In the genomic region with DNA sequence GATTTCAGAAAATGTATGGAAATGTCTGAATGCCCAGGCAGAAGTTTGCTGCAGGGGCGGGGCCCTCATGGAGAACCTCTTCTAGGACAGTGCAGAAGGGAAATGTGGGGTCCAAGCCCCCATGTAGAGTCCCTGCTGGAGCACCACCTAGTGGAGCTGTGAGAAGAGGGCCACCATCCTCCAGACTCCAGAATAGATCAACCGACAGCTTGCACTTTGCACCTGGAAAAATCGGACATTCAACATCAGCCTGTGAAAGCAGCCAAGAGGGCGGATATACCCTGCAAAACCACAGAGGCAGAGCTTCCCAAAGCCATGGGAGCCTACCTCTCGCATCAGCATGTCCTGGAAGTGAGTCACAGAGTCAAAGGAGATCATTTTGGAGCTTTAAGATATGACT, we compare ENCODE assay signal across 44 cellular contexts. TPM values are rescaled to one million over a fixed set of nuclear protein-coding genes. Genes with fewer than 3 reads are reported as not detected.
"Had no signal": no experiment of that assay in that cellular context is flagged by ENCODE, and none has a peak within 500 bp of the region (broad histone marks: within the 10 kb centered on the region; RNA-seq: fewer than 3 reads in every experiment).

No MANE protein-coding gene starts in this region.

- H3K27me3 ChIP-seq: adrenal gland, ascending aorta, body of pancreas, brain microvascular endothelial cell, cardiac muscle cell had no signal

- H3K4me1 ChIP-seq: adrenal gland, ascending aorta, body of pancreas, breast epithelium had no signal

- H3K36me3 Mint-ChIP-seq: activated naive CD8-positive, alpha-beta T cell treated with anti-CD3 and anti-CD28 coated beads, Interleukin-2, amount 10 ng/mL, durations not matched to agents 7 days and 5 days; brain had no signal

- H3K36me3 ChIP-seq: adrenal gland, ascending aorta, brain microvascular endothelial cell, breast epithelium, cardiac muscle cell had no signal

- ATAC-seq: activated naive CD4-positive, alpha-beta T cell treated with anti-CD3 and anti-CD28 coated beads, Interleukin-2, amount 50 U/mL, for 72 hours; activated naive CD8-positive, alpha-beta T cell treated with anti-CD3 and anti-CD28 coated beads, Interleukin-2, amount 50 U/mL, for 24 hours; activated T-cell treated with anti-CD3 and anti-CD28 coated beads, Interleukin-2, amount 50 U/mL, for 4 hours; activated T-cell treated with anti-CD3 and anti-CD28 coated beads, Interleukin-2, amount 50 U/mL, for 72 hours; activated T-helper 17 cell treated with anti-CD3 and anti-CD28 coated beads, Interleukin-2, amount 50 U/mL, for 72 hours; body of pancreas had no signal

- H3K4me3 ChIP-seq: adrenal gland, ascending aorta, body of pancreas, breast epithelium, cardiac muscle cell had no signal

- DNase-seq: activated effector memory CD4-positive, alpha-beta T cell treated with anti-CD3 and anti-CD28 coated beads, Interleukin-2, amount 50 U/mL, for 16 hours; activated effector memory CD4-positive, alpha-beta T cell treated with Interleukin-2 at 50 U/mL for 16 hours; activated gamma-delta T cell; activated gamma-delta T cell treated with Interleukin-2 at 50 U/mL for 16 hours; activated naive CD4-positive, alpha-beta T cell; activated naive CD4-positive, alpha-beta T cell treated with anti-CD3 and anti-CD28 coated beads for 36 hours; activated naive CD4-positive, alpha-beta T cell treated with anti-CD3 and anti-CD28 coated beads, Interleukin-2, amount 10 ng/mL, durations not matched to agents 7 days and 5 days; activated naive CD4-positive, alpha-beta T cell treated with anti-CD3 and anti-CD28 coated beads, Interleukin-2, amount 50 U/mL, for 16 hours; activated naive CD4-positive, alpha-beta T cell treated with Interleukin-2 at 50 U/mL for 16 hours; activated naive CD8-positive, alpha-beta T cell treated with anti-CD3 and anti-CD28 coated beads for 36 hours; activated naive CD8-positive, alpha-beta T cell treated with anti-CD3 and anti-CD28 coated beads, Interleukin-2, amount 10 ng/mL, durations not matched to agents 7 days and 5 days; activated naive CD8-positive, alpha-beta T cell treated with anti-CD3 and anti-CD28 coated beads, Interleukin-2, amount 50 U/mL, for 24 hours; activated T-cell treated with anti-CD3 and anti-CD28 coated beads, Interleukin-2, amount 50 U/mL, for 1 hour; activated T-cell treated with anti-CD3 and anti-CD28 coated beads, Interleukin-2, amount 50 U/mL, for 24 hours; activated T-cell treated with anti-CD3 and anti-CD28 coated beads, Interleukin-2, amount 50 U/mL, for 4 hours; activated T-cell treated with anti-CD3 and anti-CD28 coated beads, Interleukin-2, amount 50 U/mL, for 48 hours; activated T-cell treated with anti-CD3 and anti-CD28 coated beads, Interleukin-2, amount 50 U/mL, for 72 hours; adrenal gland; amniotic stem cell; amygdala; anterior cingulate cortex; aorta; body of pancreas; brain microvascular endothelial cell; caudate nucleus; central memory CD4-positive, alpha-beta T cell; cerebellar nuclear complex had no signal

- H3K27ac Mint-ChIP-seq: activated naive CD4-positive, alpha-beta T cell treated with anti-CD3 and anti-CD28 coated beads for 36 hours; activated naive CD4-positive, alpha-beta T cell treated with anti-CD3 and anti-CD28 coated beads, Interleukin-2, amount 10 ng/mL, durations not matched to agents 7 days and 5 days; activated naive CD4-positive, alpha-beta T cell treated with anti-CD3 and anti-CD28 coated beads, Interleukin-2, amount 50 U/mL, for 24 hours; activated naive CD4-positive, alpha-beta T cell treated with anti-CD3 and anti-CD28 coated beads, Interleukin-2, amount 50 U/mL, for 72 hours; activated naive CD8-positive, alpha-beta T cell; activated naive CD8-positive, alpha-beta T cell treated with anti-CD3 and anti-CD28 coated beads for 36 hours; activated naive CD8-positive, alpha-beta T cell treated with anti-CD3 and anti-CD28 coated beads, Interleukin-2, amount 10 ng/mL, durations not matched to agents 7 days and 5 days; activated naive CD8-positive, alpha-beta T cell treated with anti-CD3 and anti-CD28 coated beads, Interleukin-2, amount 50 U/mL, for 24 hours; activated T-cell treated with anti-CD3 and anti-CD28 coated beads, Interleukin-2, amount 50 U/mL, for 24 hours; activated T-cell treated with anti-CD3 and anti-CD28 coated beads, Interleukin-2, amount 50 U/mL, for 72 hours; activated T-helper 1 cell treated with anti-CD3 and anti-CD28 coated beads, Interleukin-12 subunit alpha, Interleukin-12 subunit beta, Interleukin-2, Interleukin-4 antibody, amounts not matched to agents 30 ng/mL and 10 ng/mL and 1 ng/mL, durations not matched to agents 14 hours and 24 hours and 36 hours; activated T-helper 17 cell treated with anti-CD3 and anti-CD28 coated beads, Interleukin-2, amount 50 U/mL, for 72 hours; activated T-helper 2 cell treated with anti-CD3 and anti-CD28 coated beads, Interferon-gamma antibody, Interleukin-2, Interleukin-4, amounts not matched to agents 10 μg/mL and 5 μg/mL and 100 μg/mL, durations not matched to agents 14 hours and 24 hours and 36 hours; brain had no signal

- H3K9me3 ChIP-seq: adrenal gland, ascending aorta, body of pancreas had no signal

- H3K4me3 Mint-ChIP-seq: activated naive CD4-positive, alpha-beta T cell treated with anti-CD3 and anti-CD28 coated beads for 36 hours; activated naive CD4-positive, alpha-beta T cell treated with anti-CD3 and anti-CD28 coated beads, Interleukin-2, amount 10 ng/mL, durations not matched to agents 7 days and 5 days; activated naive CD4-positive, alpha-beta T cell treated with anti-CD3 and anti-CD28 coated beads, Interleukin-2, amount 50 U/mL, for 24 hours; activated naive CD8-positive, alpha-beta T cell; activated naive CD8-positive, alpha-beta T cell treated with anti-CD3 and anti-CD28 coated beads for 36 hours; activated naive CD8-positive, alpha-beta T cell treated with anti-CD3 and anti-CD28 coated beads, Interleukin-2, amount 10 ng/mL, durations not matched to agents 7 days and 5 days; activated naive CD8-positive, alpha-beta T cell treated with anti-CD3 and anti-CD28 coated beads, Interleukin-2, amount 50 U/mL, for 24 hours; activated T-cell treated with anti-CD3 and anti-CD28 coated beads, Interleukin-2, amount 50 U/mL, for 24 hours; activated T-cell treated with anti-CD3 and anti-CD28 coated beads, Interleukin-2, amount 50 U/mL, for 4 hours; activated T-cell treated with anti-CD3 and anti-CD28 coated beads, Interleukin-2, amount 50 U/mL, for 72 hours; activated T-helper 1 cell treated with anti-CD3 and anti-CD28 coated beads, Interleukin-12 subunit alpha, Interleukin-12 subunit beta, Interleukin-2, Interleukin-4 antibody, amounts not matched to agents 30 ng/mL and 10 ng/mL and 1 ng/mL, durations not matched to agents 14 hours and 24 hours and 36 hours; activated T-helper 17 cell treated with anti-CD3 and anti-CD28 coated beads, Interleukin-2, amount 50 U/mL, for 72 hours; brain; central memory CD8-positive, alpha-beta T cell had no signal

- H3K4me1 Mint-ChIP-seq: activated naive CD4-positive, alpha-beta T cell treated with anti-CD3 and anti-CD28 coated beads, Interleukin-2, amount 10 ng/mL, durations not matched to agents 7 days and 5 days; activated naive CD4-positive, alpha-beta T cell treated with anti-CD3 and anti-CD28 coated beads, Interleukin-2, amount 50 U/mL, for 24 hours; activated naive CD8-positive, alpha-beta T cell treated with anti-CD3 and anti-CD28 coated beads, Interleukin-2, amount 10 ng/mL, durations not matched to agents 7 days and 5 days; activated T-helper 17 cell treated with anti-CD3 and anti-CD28 coated beads, Interleukin-2, amount 50 U/mL, for 72 hours; brain; central memory CD8-positive, alpha-beta T cell had no signal

- H3K9me3 Mint-ChIP-seq: activated T-helper 17 cell treated with anti-CD3 and anti-CD28 coated beads, Interleukin-2, amount 50 U/mL, for 72 hours; central memory CD8-positive, alpha-beta T cell had no signal

- FAIRE-seq: astrocyte, bronchial epithelial cell had no signal

- H3K27ac ChIP-seq: adrenal gland, ascending aorta, body of pancreas, brain microvascular endothelial cell, breast epithelium, cardiac muscle cell had no signal

RNA-seq across cellular contexts. Expression of a gene that starts 14.3 kb away (rescaled TPM):
- total RNA-seq: activated naive CD4-positive, alpha-beta T cell treated with anti-CD3 and anti-CD28 coated beads, Interleukin-2, amount 50 U/mL, for 72 hours; activated naive CD8-positive, alpha-beta T cell treated with anti-CD3 and anti-CD28 coated beads, Interleukin-2, amount 10 ng/mL, durations not matched to agents 7 days and 5 days; activated T-helper 1 cell treated with anti-CD3 and anti-CD28 coated beads, Interleukin-12 subunit alpha, Interleukin-12 subunit beta, Interleukin-2, Interleukin-4 antibody, amounts not matched to agents 30 ng/mL and 10 ng/mL and 1 ng/mL, durations not matched to agents 14 hours and 24 hours and 36 hours; activated T-helper 17 cell treated with anti-CD3 and anti-CD28 coated beads, Interleukin-2, amount 50 U/mL, for 72 hours; activated T-helper 2 cell treated with anti-CD3 and anti-CD28 coated beads, Interferon-gamma antibody, Interleukin-2, Interleukin-4, amounts not matched to agents 10 μg/mL and 5 μg/mL and 100 μg/mL, durations not matched to agents 14 hours and 24 hours and 36 hours; adrenal gland; aorta; ascending aorta; astrocyte; body of pancreas; cardiac muscle cell; cardiac septum; cerebellum; chondrocyte had no signal
- polyA plus RNA-seq: adipose tissue, aorta, cardiac muscle cell had no signal

RNA-seq across cellular contexts. Expression of a gene that starts 16.9 kb away (rescaled TPM):
- total RNA-seq: aorta, ascending aorta, breast epithelium had no signal
